In genomic region chr6:88114838-88115237, GRCh38 we compare ENCODE assay signal across 1 cellular context.
A peak's percentile ranks its signal among the peaks of the same experiment; 100 is the strongest.
TF ChIP-seq lines count a peak whose summit lies in the region.

No MANE protein-coding gene starts in this region.

TF ChIP-seq in GM12878, 131 proteins besides CTCF, POLR2A, EP300 and RAD21 (continued from another document):
- TF ChIP-seq ZBTB40 (IDR thresholded peaks at IDR 0.05; ENCODE audit: borderline replicate concordance) (peak; percentile 15; the same call in 1 of the 2 replicates), CUX1 (IDR thresholded peaks at IDR 0.05; ENCODE audit: insufficient replicate concordance, low read depth, low read length) (peak; percentile 23), FOXM1 (IDR thresholded peaks at IDR 0.05; ENCODE audit: low read depth, low read length) (0 out of 2 replicates have a peak, but pooled peaks have one; percentile 35)
TF ChIP-seq in GM12878: peak in this region for 3.
